Comparison of ENCODE assay signal across 21 cellular contexts in genomic region chr1:87212431-87213125, GRCh38.
"Had no signal": no experiment of that assay in that cellular context is flagged by ENCODE, and none has a peak within 500 bp of the region (broad histone marks: within the 10 kb centered on the region; RNA-seq: fewer than 3 reads in every experiment).

No MANE protein-coding gene starts in this region.

- H3K9me3 ChIP-seq: pancreas had no signal

- H3K36me3 Mint-ChIP-seq: activated naive CD8-positive, alpha-beta T cell treated with anti-CD3 and anti-CD28 coated beads for 36 hours; neural progenitor cell had no signal

- H3K4me1 ChIP-seq: gastrocnemius medialis, heart left ventricle, neural progenitor cell, pancreas, transverse colon had no signal

- H3K27me3 ChIP-seq: gastrocnemius medialis, heart left ventricle, neural progenitor cell, pancreas, transverse colon had no signal

- H3K27ac ChIP-seq: epithelial cell of prostate, gastrocnemius medialis, heart left ventricle, neural progenitor cell, pancreas, transverse colon had no signal

- ATAC-seq: activated CD8-positive, alpha-beta T cell treated with anti-CD3 and anti-CD28 coated beads, Interleukin-2, amount 10 ng/mL, durations not matched to agents 7 days and 5 days; gastrocnemius medialis; left cardiac atrium; pancreas; stimulated activated naive B cell treated with anti-CD40 and anti-IgM and Interleukin-4, amounts not matched to agents 10 μg/mL and 1 μg/mL and 100 μg/mL, for 72 hours had no signal

- H3K4me3 Mint-ChIP-seq: activated CD4-positive, alpha-beta T cell treated with anti-CD3 and anti-CD28 coated beads, Interleukin-2, amount 10 ng/mL, durations not matched to agents 24 days and 14 days; activated CD8-positive, alpha-beta T cell treated with anti-CD3 and anti-CD28 coated beads, Interleukin-2, amount 10 ng/mL, durations not matched to agents 7 days and 5 days; activated naive CD8-positive, alpha-beta T cell treated with anti-CD3 and anti-CD28 coated beads for 36 hours; neural progenitor cell; stimulated activated naive B cell treated with anti-CD40 and anti-IgM and Interleukin-4, amounts not matched to agents 10 μg/mL and 1 μg/mL and 100 μg/mL, for 72 hours had no signal

- H3K36me3 ChIP-seq: gastrocnemius medialis, heart left ventricle, neural progenitor cell, pancreas, transverse colon had no signal

- H3K27ac Mint-ChIP-seq: activated CD4-positive, alpha-beta T cell treated with anti-CD3 and anti-CD28 coated beads, Interleukin-2, amount 10 ng/mL, durations not matched to agents 24 days and 14 days; activated CD8-positive, alpha-beta T cell treated with anti-CD3 and anti-CD28 coated beads, Interleukin-2, amount 10 ng/mL, durations not matched to agents 7 days and 5 days; activated naive CD8-positive, alpha-beta T cell treated with anti-CD3 and anti-CD28 coated beads for 36 hours; stimulated activated naive B cell treated with anti-CD40 and anti-IgM and Interleukin-4, amounts not matched to agents 10 μg/mL and 1 μg/mL and 100 μg/mL, for 72 hours had no signal

- H3K9me3 Mint-ChIP-seq: neural progenitor cell had no signal

- H3K4me1 Mint-ChIP-seq: activated CD4-positive, alpha-beta T cell treated with anti-CD3 and anti-CD28 coated beads, Interleukin-2, amount 10 ng/mL, durations not matched to agents 24 days and 14 days; activated naive CD8-positive, alpha-beta T cell treated with anti-CD3 and anti-CD28 coated beads for 36 hours; neural progenitor cell; stimulated activated naive B cell treated with anti-CD40 and anti-IgM and Interleukin-4, amounts not matched to agents 10 μg/mL and 1 μg/mL and 100 μg/mL, for 72 hours had no signal

- FAIRE-seq: pancreas had no signal

- H3K4me2 ChIP-seq: neural progenitor cell had no signal

- DNase-seq: activated CD4-positive, alpha-beta T cell treated with anti-CD3 and anti-CD28 coated beads, Interleukin-2, amount 10 ng/mL, durations not matched to agents 24 days and 14 days; activated CD4-positive, CD25-positive, alpha-beta regulatory T cell; activated CD8-positive, alpha-beta memory T cell treated with anti-CD3 and anti-CD28 coated beads, Interleukin-2, amount 50 U/mL, for 4 hours; activated CD8-positive, alpha-beta T cell treated with anti-CD3 and anti-CD28 coated beads, Interleukin-2, amount 10 ng/mL, durations not matched to agents 7 days and 5 days; activated gamma-delta T cell; activated naive CD8-positive, alpha-beta T cell treated with anti-CD3 and anti-CD28 coated beads for 36 hours; activated T-cell treated with anti-CD3 and anti-CD28 coated beads, Interleukin-2, amount 50 U/mL, for 48 hours; cerebellar nuclear complex; effector memory CD4-positive, alpha-beta T cell; gastrocnemius medialis; heart left ventricle; left cardiac atrium; midbrain; pancreas; retina; stimulated activated CD4-positive, alpha-beta T cell treated with anti-CD3 and anti-CD28 coated beads, Interleukin-15, amount 100 ng/mL, for 24 hours; stimulated activated CD4-positive, alpha-beta T cell treated with anti-CD3 and anti-CD28 coated beads, Interleukin-4, amount 100 ng/mL, for 1 hour; stimulated activated naive B cell treated with anti-CD40 and anti-IgM and Interleukin-4, amounts not matched to agents 10 μg/mL and 1 μg/mL and 100 μg/mL, for 72 hours; transverse colon had no signal

- H2AFZ ChIP-seq: neural progenitor cell had no signal

- H3K9ac ChIP-seq: neural progenitor cell had no signal

- H3K4me3 ChIP-seq: gastrocnemius medialis, heart left ventricle, neural progenitor cell, pancreas, transverse colon had no signal
